ENCODE assay signal across 8 cellular contexts in genomic region chr11:94519478-94520084, GRCh38. TPM values are rescaled to one million over a fixed set of nuclear protein-coding genes. Genes with fewer than 3 reads are reported as not detected.
A peak's percentile ranks its signal among the peaks of the same experiment; 100 is the strongest.
DNase-seq lines count a peak whose midpoint lies in the region; ATAC-seq and TF ChIP-seq lines count a peak whose summit lies in the region.

No MANE protein-coding gene starts in this region.

- intact Hi-C loops in body of pancreas (cut with DNase I) = no loop called here
- intact Hi-C loops in lower lobe of right lung (cut with DNase I) = loop anchor here (10.0 kb wide), 1 partner anchor 85 kb away; no protein-coding TSS in a partner anchor

- no peak overlapping the region for H3K27ac ChIP-seq in body of pancreas
- no peak overlapping the region for H3K27ac ChIP-seq in lower lobe of right lung

- peak; percentile 61 for ATAC-seq in GM19351 (IDR thresholded peaks at IDR 0.05; ENCODE audit: unreplicated experiment)
- peak; percentile 42 for ATAC-seq in body of pancreas
- ATAC-seq in lower lobe of right lung = peak; percentile 55 to 71

- H3K36me3 ChIP-seq in body of pancreas (replicated peaks in 1 of 2; ENCODE audit: insufficient read depth in 1 of 2, low read depth in 2 of 2) = no peaks in the 10 kb centered on the region
- H3K36me3 ChIP-seq in lower lobe of right lung = no peaks in the 10 kb centered on the region

- H3K4me3 ChIP-seq in body of pancreas = no peak overlapping the region
- no peak overlapping the region for H3K4me3 ChIP-seq in lower lobe of right lung

- TF ChIP-seq CTCF in body of pancreas (IDR thresholded peaks at IDR 0.05) (peak; percentile 50 to 75 (median 67)), lower lobe of right lung (IDR thresholded peaks at IDR 0.05) (peak; percentile 69)

- 8 to 13% methylated on average over 5 of the region's 5 CpGs for WGBS in body of pancreas, 2 donors

- H3K9me3 ChIP-seq in body of pancreas (no peaks in the 10 kb centered on the region), lower lobe of right lung (no peaks in the 10 kb centered on the region)

- peaks cover 4% of the 10 kb centered on the region for H3K4me1 ChIP-seq in body of pancreas
- no peaks in the 10 kb centered on the region for H3K4me1 ChIP-seq in lower lobe of right lung

- H3K27me3 ChIP-seq in body of pancreas (no peaks in the 10 kb centered on the region), lower lobe of right lung (ENCODE audit: low read depth) (no peaks in the 10 kb centered on the region)

- DNase-seq in CD1c-positive myeloid dendritic cell (ENCODE audit: extremely low spot score) (peak; percentile 64), NCI-H2227 (lab: John Stamatoyannopoulos, UW; ENCODE audit: unreplicated experiment) (peak; percentile 37), body of pancreas (peak in 2 of 4 donors; percentile 21 to 28), lower lobe of right lung (no peak), GDM1 (lab: John Stamatoyannopoulos, UW) (no peak), NCI-H128 (lab: John Stamatoyannopoulos, UW; ENCODE audit: unreplicated experiment) (no peak)
- no peak for DNase-seq in NK-92 treated with Interleukin-12 subunit alpha and Interleukin-12 subunit beta, amount 100 ng/mL, for 24 hours (lab: John Stamatoyannopoulos, UW)

- no peak for TF ChIP-seq POLR2A in body of pancreas (IDR thresholded peaks at IDR 0.05)

RNA-seq across cellular contexts. Expression of gene C11orf97, which starts 7.3 kb away (rescaled TPM):
- not detected for total RNA-seq in body of pancreas
- total RNA-seq in lower lobe of right lung = 2.5 TPM

RNA-seq across cellular contexts. Expression of gene FUT4, which starts 24.1 kb away (rescaled TPM):
- total RNA-seq in body of pancreas (10 to 100 TPM; 10.5 to 13.5 TPM), lower lobe of right lung (7.1 TPM)

RNA-seq across cellular contexts. Expression of gene ANKRD49, which starts 25.8 kb away (rescaled TPM):
- total RNA-seq in body of pancreas = 10 to 100 TPM; 12.5 to 13.5 TPM
- total RNA-seq in lower lobe of right lung = 14.7 TPM

RNA-seq across cellular contexts. Expression of gene MRE11, which starts 25.9 kb away (rescaled TPM):
- total RNA-seq in body of pancreas (10 to 100 TPM in 1 of 2 donors, 1 to 10 TPM in 1; 9.2 to 18.9 TPM), lower lobe of right lung (17.6 TPM)

RNA-seq across cellular contexts. Expression of gene PIWIL4, which starts 47.6 kb away (rescaled TPM):
- total RNA-seq in body of pancreas = 10 to 100 TPM in 1 of 2 donors, 1 to 10 TPM in 1; 6.5 to 13.2 TPM
- 1.9 TPM for total RNA-seq in lower lobe of right lung

Comparison
In these comparisons a context has a peak if more than half of its experiments do, and no peak if none do; other contexts are left out.
1. DNase-seq: peak in CD1c-positive myeloid dendritic cell (single experiment) and NCI-H2227 (single experiment); none in lower lobe of right lung (single experiment), NK-92 treated with Interleukin-12 subunit alpha and Interleukin-12 subunit beta, amount 100 ng/mL, for 24 hours (single experiment), GDM1 (single experiment) and NCI-H128 (single experiment).
2. Peak in every context shown above with its lines, with median percentiles within 50 percentile points of each other: ATAC-seq.